Comparison of ENCODE assay signal across 9 cellular contexts in the genomic region with DNA sequence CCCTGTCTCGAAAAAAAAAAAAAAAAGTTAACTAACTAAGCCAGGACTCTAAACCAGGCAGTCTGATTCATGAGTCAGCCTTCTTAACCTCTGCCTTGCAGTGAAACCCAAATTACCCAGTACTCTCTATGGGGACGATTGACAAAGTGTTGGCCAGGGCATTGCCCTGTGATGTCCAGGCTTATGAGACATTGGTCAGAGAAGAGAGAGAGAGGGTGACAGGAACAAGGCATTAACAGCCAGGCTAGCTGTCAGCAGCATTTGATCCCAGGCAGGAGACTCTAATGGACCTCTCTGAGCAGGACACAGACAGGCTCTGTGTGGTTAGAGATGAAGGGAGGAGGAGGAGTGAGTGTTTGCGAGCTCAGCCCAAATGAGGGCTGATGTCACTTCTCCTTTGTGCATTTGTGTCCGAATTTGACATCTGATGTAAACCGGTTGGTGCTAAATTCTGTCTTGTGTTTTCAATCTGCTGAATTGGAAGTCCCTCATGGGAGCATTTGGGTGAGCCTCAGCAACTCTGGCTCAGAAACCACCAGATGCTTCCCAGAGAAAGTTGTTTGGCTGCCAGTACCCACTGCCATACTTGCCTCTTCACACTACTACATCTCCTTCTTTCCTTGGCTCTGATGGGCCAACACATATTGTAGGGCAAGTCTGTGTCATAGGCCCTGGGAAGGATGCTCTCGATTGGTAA. TPM values are rescaled to one million over a fixed set of nuclear protein-coding genes. Genes with fewer than 3 reads are reported as not detected.
DNase-seq lines count a peak whose midpoint lies in the region; ATAC-seq and TF ChIP-seq lines count a peak whose summit lies in the region.
"Had no signal": no experiment of that assay in that cellular context is flagged by ENCODE, and none has a peak within 500 bp of the region (broad histone marks: within the 10 kb centered on the region; RNA-seq: fewer than 3 reads in every experiment).

No MANE protein-coding gene starts in this region.

- no peak for TF ChIP-seq POLR2A in testis (IDR thresholded peaks at IDR 0.05)

- peak overlapping the region; percentile 51 to 92 (median 77) for H3K27ac ChIP-seq in heart right ventricle
- H3K27ac ChIP-seq in skin epidermis: peak overlapping the region in 20 of 21 experiments; percentile 43 to 89 (median 74)
- H3K27ac ChIP-seq in testis: peak overlapping the region in 1 of 2 donors; percentile 64

- H3F3A ChIP-seq in Loucy (ENCODE audit: low read depth): no peaks in the 10 kb centered on the region

- intact Hi-C loops in heart right ventricle (cut with DNase I): no loop called here
- intact Hi-C loops in testis (cut with DNase I; ENCODE audit: low total_unique reads): no loop called here

- H3K36me3 ChIP-seq in Loucy (ENCODE audit: insufficient read depth, low read length) (no peaks in the 10 kb centered on the region), heart right ventricle (no peaks in the 10 kb centered on the region), testis (ENCODE audit: low read depth, missing control alignments) (no peaks in the 10 kb centered on the region)

- peaks cover 58% of the 10 kb centered on the region for H3K4me1 Mint-ChIP-seq in activated T-cell treated with anti-CD3 and anti-CD28 coated beads, Interleukin-2, amount 50 U/mL, for 4 hours (ENCODE audit: low read depth)

- no peak overlapping the region for H2AFZ ChIP-seq in Loucy (ENCODE audit: low read length)

- peak overlapping the region; percentile 75 for H3K4me3 Mint-ChIP-seq in activated T-cell treated with anti-CD3 and anti-CD28 coated beads, Interleukin-2, amount 50 U/mL, for 4 hours

- no peaks in the 10 kb centered on the region for H3K9me3 Mint-ChIP-seq in activated T-cell treated with anti-CD3 and anti-CD28 coated beads, Interleukin-2, amount 50 U/mL, for 4 hours

- ATAC-seq in GM21367 (IDR thresholded peaks at IDR 0.05; ENCODE audit: unreplicated experiment) (peak; percentile 42), heart right ventricle (peak; percentile 67 to 89 (median 82))
- peak; percentile 68 to 70 for ATAC-seq in activated T-cell treated with anti-CD3 and anti-CD28 coated beads, Interleukin-2, amount 50 U/mL, for 4 hours

- 23 to 28% methylated on average over 6 of the region's 6 CpGs for WGBS in heart right ventricle, 2 donors
- WGBS in testis, 2 donors: 66 to 74% methylated on average over 6 of the region's 6 CpGs

- peak; percentile 90 for DNase-seq in DMS79 treated with DMSO at 0.1 percent for 48 hours (lab: John Stamatoyannopoulos, UW)
- DNase-seq in activated T-cell treated with anti-CD3 and anti-CD28 coated beads, Interleukin-2, amount 50 U/mL, for 4 hours: no peak
- peak in 1 of 2 donors; percentile 50 for DNase-seq in heart right ventricle
- no peak for DNase-seq in testis
- no peak for DNase-seq in NCI-H345 treated with DMSO at 0.1 percent for 48 hours (lab: John Stamatoyannopoulos, UW; ENCODE audit: unreplicated experiment)

- no peaks in the 10 kb centered on the region for H3K9me3 ChIP-seq in Loucy (ENCODE audit: insufficient read depth, low read depth, low read length)
- no peaks in the 10 kb centered on the region for H3K9me3 ChIP-seq in heart right ventricle
- no peaks in the 10 kb centered on the region for H3K9me3 ChIP-seq in testis

- H3K27me3 ChIP-seq in Loucy (ENCODE audit: insufficient read depth, low read length, poor library complexity, severe bottlenecking): no peaks in the 10 kb centered on the region
- H3K27me3 ChIP-seq in heart right ventricle: no peaks in the 10 kb centered on the region
- H3K27me3 ChIP-seq in testis: no peaks in the 10 kb centered on the region

- H3K4me2 ChIP-seq in Loucy (ENCODE audit: low read depth, low read length, poor library complexity, severe bottlenecking): peak overlapping the region; percentile 33

- H3K27me3 Mint-ChIP-seq in activated T-cell treated with anti-CD3 and anti-CD28 coated beads, Interleukin-2, amount 50 U/mL, for 4 hours (ENCODE audit: low read depth): no peaks in the 10 kb centered on the region

- TF ChIP-seq CTCF in Loucy (conservative IDR thresholded peaks at IDR 0.05; ENCODE audit: low read length) (no peak), heart right ventricle (IDR thresholded peaks at IDR 0.05) (no peak), testis (IDR thresholded peaks at IDR 0.05) (no peak)

- H3K4me1 ChIP-seq in Loucy (ENCODE audit: insufficient read depth, low read length, poor library complexity, severe bottlenecking): peaks cover 31% of the 10 kb centered on the region
- peaks cover 6 to 61% (median 35%) of the 10 kb centered on the region in 9 donors for H3K4me1 ChIP-seq in heart right ventricle
- H3K4me1 ChIP-seq in testis: peaks cover 9% of the 10 kb centered on the region

- H3K79me2 ChIP-seq in Loucy (ENCODE audit: insufficient read depth, low read length): no peaks in the 10 kb centered on the region

- H3K9ac ChIP-seq in Loucy (ENCODE audit: low read depth, low read length, poor library complexity, severe bottlenecking): no peak overlapping the region

- no peak overlapping the region for H3K4me3 ChIP-seq in Loucy (ENCODE audit: low read length, poor library complexity, severe bottlenecking)
- H3K4me3 ChIP-seq in heart right ventricle: peak overlapping the region in 6 of 10 donors; percentile 0 to 23 (median 10)
- peak overlapping the region in 1 of 7 experiments; percentile 16 for H3K4me3 ChIP-seq in skin epidermis
- no peak overlapping the region for H3K4me3 ChIP-seq in testis

- no peaks in the 10 kb centered on the region for H4K20me1 ChIP-seq in Loucy (ENCODE audit: insufficient read depth, low read length, poor library complexity, severe bottlenecking)

- H3K36me3 Mint-ChIP-seq in activated T-cell treated with anti-CD3 and anti-CD28 coated beads, Interleukin-2, amount 50 U/mL, for 4 hours (ENCODE audit: insufficient read depth): no peaks in the 10 kb centered on the region

- no peaks in the 10 kb centered on the region for H3K9me2 ChIP-seq in Loucy (replicated peaks; ENCODE audit: low read depth, low read length)

RNA-seq across cellular contexts. Expression of a gene that starts 4.3 kb away (rescaled TPM):
- total RNA-seq in activated T-cell treated with anti-CD3 and anti-CD28 coated beads, Interleukin-2, amount 50 U/mL, for 4 hours: not detected
- total RNA-seq in heart right ventricle (100 to 1,000 TPM in 5 of 10 donors, 10 to 100 TPM in 5; 33.9 to 459 (median 92.5) TPM), testis (1 to 10 TPM; 7.6 to 7.9 TPM)
- polyA plus RNA-seq in heart right ventricle (100 to 1,000 TPM in 1 of 2 donors, 10 to 100 TPM in 1; 36.5 to 239 TPM), testis (ENCODE audit: insufficient read depth, low read depth, low replicate concordance) (19.3 TPM)
- polyA plus RNA-seq: neural cell had no signal

RNA-seq across cellular contexts. Expression of a gene that starts 15.8 kb away (rescaled TPM):
- 10 to 100 TPM; 61.1 to 74.9 (median 66.0) TPM for total RNA-seq in activated T-cell treated with anti-CD3 and anti-CD28 coated beads, Interleukin-2, amount 50 U/mL, for 4 hours
- total RNA-seq in heart right ventricle: 100 to 1,000 TPM in 2 of 10 donors, 10 to 100 TPM in 8; 73.7 to 103 (median 84.9) TPM
- 10 to 100 TPM; 14.0 to 21.3 TPM for polyA plus RNA-seq in heart right ventricle
- 10 to 100 TPM; 74.6 to 99.8 TPM for total RNA-seq in testis
- 85.8 TPM for polyA plus RNA-seq in testis (ENCODE audit: insufficient read depth, low read depth, low replicate concordance)

RNA-seq across cellular contexts. Expression of a gene that starts 48.8 kb away (rescaled TPM):
- total RNA-seq in activated T-cell treated with anti-CD3 and anti-CD28 coated beads, Interleukin-2, amount 50 U/mL, for 4 hours: under 1 TPM; 0.08 to 0.20 (median 0.11) TPM
- total RNA-seq in heart right ventricle (10 to 100 TPM in 1 of 10 donors, 1 to 10 TPM in 9; 2.5 to 18.0 (median 3.5) TPM), testis (10 to 100 TPM in 1 of 2 donors, 1 to 10 TPM in 1; 6.9 to 10.3 TPM)
- polyA plus RNA-seq in heart right ventricle (1 to 10 TPM; 1.9 to 2.4 TPM), testis (ENCODE audit: insufficient read depth, low read depth, low replicate concordance) (7.6 TPM)
- polyA plus RNA-seq: neural cell had no signal

Comparison
In these comparisons a context has a peak if more than half of its experiments do, and no peak if none do; other contexts are left out.
1. H3K4me3 ChIP-seq: peak in heart right ventricle (6 of 10); none in Loucy (single experiment) and testis (0 of 2).
2. RNA of a gene that starts 4.3 kb away (total RNA-seq): 33.9 to 459 TPM in heart right ventricle and 7.6 to 7.9 TPM in testis; not detected in activated T-cell treated with anti-CD3 and anti-CD28 coated beads, Interleukin-2, amount 50 U/mL, for 4 hours; every median in the first group is over 4 times any median in the second.
3. Peak in every context shown above with its lines, with median percentiles within 50 percentile points of each other: ATAC-seq.